1 cellular context compared by ENCODE assay signal in genomic region chr12:94815450-94815849, GRCh38.
TF ChIP-seq lines count a peak whose summit lies in the region.

No MANE protein-coding gene starts in this region.

TF ChIP-seq in GM23338, 12 proteins besides CTCF, POLR2A, EP300 and RAD21 (continued from another document):
- TF ChIP-seq REST (IDR thresholded peaks at IDR 0.05; ENCODE audit: unreplicated experiment) (no peak), STAT1 (IDR thresholded peaks at IDR 0.05; ENCODE audit: unreplicated experiment) (no peak), CREB1 (CRISPR knock-in tag; IDR thresholded peaks at IDR 0.05; ENCODE audit: low read depth) (no peak), EZH2 (IDR thresholded peaks at IDR 0.05; ENCODE audit: low read depth, unreplicated experiment) (no peak), NANOG (IDR thresholded peaks at IDR 0.05; ENCODE audit: borderline replicate concordance) (no peak), ZNF462 (CRISPR knock-in tag; IDR thresholded peaks at IDR 0.05) (no peak)
